ENCODE assay signal across 16 cellular contexts in genomic region chr15:41692049-41692448, GRCh38. TPM values are rescaled to one million over a fixed set of nuclear protein-coding genes. Genes with fewer than 3 reads are reported as not detected.
A peak's percentile ranks its signal among the peaks of the same experiment; 100 is the strongest.
DNase-seq lines count a peak whose midpoint lies in the region; ATAC-seq, FAIRE-seq and TF ChIP-seq lines count a peak whose summit lies in the region.
"Had no signal": no experiment of that assay in that cellular context is flagged by ENCODE, and none has a peak within 500 bp of the region (broad histone marks: within the 10 kb centered on the region; RNA-seq: fewer than 3 reads in every experiment).

No MANE protein-coding gene starts in this region.

- no peak for FAIRE-seq in H1 (lab: Jason Lieb, UNC)

- H3K27me3 Mint-ChIP-seq in T-cell, result no peaks in the 10 kb centered on the region
- H3K27me3 Mint-ChIP-seq in stimulated activated naive B cell treated with anti-CD40 and anti-IgM and Interleukin-4, amounts not matched to agents 10 μg/mL and 1 μg/mL and 100 μg/mL, for 72 hours, result no peaks in the 10 kb centered on the region
- H3K27me3 Mint-ChIP-seq in Calu3 (ENCODE audit: unreplicated experiment), result no peaks in the 10 kb centered on the region

- intact Hi-C loops in Right ventricle myocardium superior (cut with DNase I), result no loop called here
- intact Hi-C loops in left cardiac atrium (cut with DNase I), result no loop called here
- intact Hi-C loops in Calu3 (cut with micrococcal nuclease; ENCODE audit: unreplicated experiment), result no loop called here

- no peak overlapping the region for H3K14ac ChIP-seq in H1 (ENCODE audit: insufficient read length)

- no peak for TF ChIP-seq CTCF in H1 (IDR thresholded peaks at IDR 0.05; ENCODE audit: control extremely low read depth in 1 of 3, insufficient read depth in 1 of 3, low read depth in 1 of 3, low read length in 3 of 3)
- no peak for TF ChIP-seq CTCF in Calu3 (IDR thresholded peaks at IDR 0.05; ENCODE audit: unreplicated experiment)

- H3K4me1 ChIP-seq in H1 (replicated peaks in 1 of 4; ENCODE audit: control insufficient read depth in 3 of 4, insufficient read depth in 4 of 4, low read length in 3 of 4), result no peaks in the 10 kb centered on the region

- H3K27ac Mint-ChIP-seq in T-cell, result peak overlapping the region; percentile 59 to 79
- H3K27ac Mint-ChIP-seq in stimulated activated naive B cell treated with anti-CD40 and anti-IgM and Interleukin-4, amounts not matched to agents 10 μg/mL and 1 μg/mL and 100 μg/mL, for 72 hours, result peak overlapping the region; percentile 77
- H3K27ac Mint-ChIP-seq in Calu3 (ENCODE audit: unreplicated experiment), result no peak overlapping the region

- H2AK5ac ChIP-seq in H1 (ENCODE audit: low read depth, low read length), result no peak overlapping the region

- no peak overlapping the region for H2BK20ac ChIP-seq in H1 (ENCODE audit: low read length)

- no peak overlapping the region for H3K9ac ChIP-seq in H1 (replicated peaks in 1 of 4; ENCODE audit: extremely low read depth in 1 of 4, low read depth in 3 of 4, low read length in 3 of 4)

- no peak overlapping the region for H2BK15ac ChIP-seq in H1 (ENCODE audit: low read length)

- peak; percentile 74 for ATAC-seq in Right ventricle myocardium superior (ENCODE audit: poor library complexity)
- ATAC-seq in left cardiac atrium, result no peak
- ATAC-seq in T-cell (replicated peaks in 1 of 4), result no peak
- ATAC-seq in stimulated activated naive B cell treated with anti-CD40 and anti-IgM and Interleukin-4, amounts not matched to agents 10 μg/mL and 1 μg/mL and 100 μg/mL, for 72 hours (replicated peaks), result no peak
- ATAC-seq in GM18505 (IDR thresholded peaks at IDR 0.05; ENCODE audit: unreplicated experiment), result no peak

- no peak overlapping the region for H3K4ac ChIP-seq in H1 (replicated peaks; ENCODE audit: insufficient read length, low read depth, low read length)

- no peak overlapping the region for H2AFZ ChIP-seq in H1 (ENCODE audit: low read length)

- no peak for TF ChIP-seq EP300 in H1 (IDR thresholded peaks at IDR 0.05; ENCODE audit: borderline replicate concordance in 1 of 2, low read depth in 2 of 2, low read length in 2 of 2)

- H3K79me2 ChIP-seq in H1 (ENCODE audit: control insufficient read depth in 1 of 2, insufficient read depth in 2 of 2, low read length in 2 of 2), result peaks cover 3 to 86% of the 10 kb centered on the region in 2 experiments; a peak in 2 of 4 replicates

- no peaks in the 10 kb centered on the region for H3K9me3 Mint-ChIP-seq in T-cell
- no peaks in the 10 kb centered on the region for H3K9me3 Mint-ChIP-seq in stimulated activated naive B cell treated with anti-CD40 and anti-IgM and Interleukin-4, amounts not matched to agents 10 μg/mL and 1 μg/mL and 100 μg/mL, for 72 hours
- H3K9me3 Mint-ChIP-seq in Calu3 (ENCODE audit: low read depth, unreplicated experiment), result no peaks in the 10 kb centered on the region

- H3K9me3 ChIP-seq in H1 (ENCODE audit: insufficient read depth in 2 of 2, low read depth in 1 of 2, low read length in 1 of 2), result no peaks in the 10 kb centered on the region
- H3K9me3 ChIP-seq: stomach had no signal

- H4K91ac ChIP-seq in H1 (replicated peaks; ENCODE audit: insufficient read length, low read length), result no peak overlapping the region

- TF ChIP-seq RAD21 in H1 (IDR thresholded peaks at IDR 0.05 in 1 of 2, conservative IDR thresholded peaks at IDR 0.05 in 1 of 2; ENCODE audit: low read depth in 2 of 2, low read length in 2 of 2), result no peak

- H3K4me3 ChIP-seq in H1 (ENCODE audit: extremely low read depth in 1 of 4, insufficient read depth in 2 of 4, low read depth in 3 of 4, low read length in 4 of 4), result no peak overlapping the region
- H3K4me3 ChIP-seq: stomach had no signal

- 0 out of 2 replicates have a peak, but pooled peaks cover 2% of the 10 kb centered on the region for H3K23me2 ChIP-seq in H1 (ENCODE audit: low read depth, low read length)

- no peaks in the 10 kb centered on the region for H3K27me3 ChIP-seq in H1 (replicated peaks in 1 of 4; ENCODE audit: control insufficient read depth in 3 of 4, extremely low read depth in 1 of 4, insufficient read depth in 3 of 4, low read length in 3 of 4)
- H3K27me3 ChIP-seq: stomach had no signal

- no peak overlapping the region for H3K4me2 ChIP-seq in H1 (ENCODE audit: insufficient read depth in 1 of 2, low read depth in 2 of 2, low read length in 2 of 2)

- peak overlapping the region in 1 of 3 donors; percentile 20 for H3K4me3 Mint-ChIP-seq in T-cell
- H3K4me3 Mint-ChIP-seq in stimulated activated naive B cell treated with anti-CD40 and anti-IgM and Interleukin-4, amounts not matched to agents 10 μg/mL and 1 μg/mL and 100 μg/mL, for 72 hours, result peak overlapping the region in 1 of 2 donors; percentile 39
- no peak overlapping the region for H3K4me3 Mint-ChIP-seq in Calu3 (ENCODE audit: low read depth, unreplicated experiment)

- H3K18ac ChIP-seq in H1 (ENCODE audit: extremely low read depth, low read length), result no peak overlapping the region

- POLR2A ChIA-PET in T-cell (lab: Charles Lee), result interaction anchor here in 1 of 2 donors (0.6 kb wide), 1 partner anchor 139 kb away, joined by 12 read pairs; no protein-coding TSS in a partner anchor
- POLR2A ChIA-PET in H1 (lab: Charles Lee; ENCODE audit: partially characterized antibody), result no interaction called here

- TF ChIP-seq POLR2A in H1 (IDR thresholded peaks at IDR 0.05; ENCODE audit: control extremely low read depth in 1 of 2, low read depth in 2 of 2, low read length in 2 of 2) (no peak), GM18505 (IDR thresholded peaks at IDR 0.05; ENCODE audit: borderline replicate concordance, extremely low read depth, insufficient read depth, insufficient read length) (no peak)

- H3K56ac ChIP-seq in H1 (replicated peaks; ENCODE audit: insufficient read length, low read depth, low read length), result no peak overlapping the region

- H4K5ac ChIP-seq in H1 (ENCODE audit: insufficient read length, low read depth, low read length), result no peak overlapping the region

- no peak for DNase-seq in Right ventricle myocardium superior
- DNase-seq in left cardiac atrium, result no peak
- no peak for DNase-seq in T-cell
- no peak for DNase-seq in H1 (ENCODE audit: low read depth in 1 of 2, low spot score in 2 of 2)
- no peak for DNase-seq in stimulated activated naive B cell treated with anti-CD40 and anti-IgM and Interleukin-4, amounts not matched to agents 10 μg/mL and 1 μg/mL and 100 μg/mL, for 72 hours
- DNase-seq in NCI-H510A (lab: John Stamatoyannopoulos, UW), result no peak
- no peak for DNase-seq in Calu3
- DNase-seq: activated effector memory CD4-positive, alpha-beta T cell treated with anti-CD3 and anti-CD28 coated beads, Interleukin-2, amount 50 U/mL, for 16 hours; C1 segment of cervical spinal cord; NCI-H1105 treated with DMSO at 0.1 percent for 48 hours; NCI-H526 treated with DMSO at 0.1 percent for 48 hours; SHP77 treated with DMSO at 0.1 percent for 48 hours; stimulated activated CD4-positive, alpha-beta T cell treated with anti-CD3 and anti-CD28 coated beads, Interleukin-4, amount 100 ng/mL, for 24 hours; stomach had no signal

- peaks cover 5% of the 10 kb centered on the region; the same call in 1 of the 2 replicates for H3K79me1 ChIP-seq in H1 (ENCODE audit: low read depth, low read length)

- H3K4me1 Mint-ChIP-seq in T-cell (peaks cover 80 to 87% (median 81%) of the 10 kb centered on the region in 3 donors), Calu3 (ENCODE audit: low read depth, unreplicated experiment) (peaks cover 8% of the 10 kb centered on the region)
- peaks cover 33 to 73% of the 10 kb centered on the region in 2 donors for H3K4me1 Mint-ChIP-seq in stimulated activated naive B cell treated with anti-CD40 and anti-IgM and Interleukin-4, amounts not matched to agents 10 μg/mL and 1 μg/mL and 100 μg/mL, for 72 hours

- peaks cover 0 to 2% of the 10 kb centered on the region in 2 experiments for H4K20me1 ChIP-seq in H1 (replicated peaks in 1 of 2; ENCODE audit: control insufficient read depth in 1 of 2, insufficient read depth in 2 of 2, low read length in 2 of 2)

- no peak overlapping the region for H2BK5ac ChIP-seq in H1 (ENCODE audit: low read depth, low read length)

- H3K36me3 Mint-ChIP-seq in T-cell (peaks cover 6% of the 10 kb centered on the region), Calu3 (ENCODE audit: insufficient read depth, unreplicated experiment) (no peaks in the 10 kb centered on the region)
- H3K36me3 Mint-ChIP-seq in stimulated activated naive B cell treated with anti-CD40 and anti-IgM and Interleukin-4, amounts not matched to agents 10 μg/mL and 1 μg/mL and 100 μg/mL, for 72 hours, result peaks cover 1 to 4% of the 10 kb centered on the region in 2 donors

- no peak overlapping the region for H4K8ac ChIP-seq in H1 (ENCODE audit: extremely low read depth, insufficient read depth, low read length)

- 94% methylated on average over 4 of the region's 4 CpGs; no CpG with 5 or more reads in 1 of the 2 experiments for WGBS in H1 (ENCODE audit: extremely low coverage in 1 of 2, insufficient coverage in 1 of 2, insufficient read length in 1 of 2, insufficient replicate concordance in 2 of 2, low coverage in 1 of 2, low lambda C conversion rate in 2 of 2, missing lambda C conversion rate in 1 of 2), 2 experiments

- peaks cover 0 to 5% (median 4%) of the 10 kb centered on the region in 4 experiments; a peak in 4 of 8 replicates for H3K36me3 ChIP-seq in H1 (ENCODE audit: control insufficient read depth in 2 of 4, insufficient read depth in 4 of 4, low read length in 3 of 4)

- CTCF ChIA-PET in T-cell (lab: Charles Lee), result interaction anchor here in 1 of 2 donors (0.6 kb wide), 1 partner anchor 58 kb away, joined by 3 read pairs; no protein-coding TSS in a partner anchor
- CTCF ChIA-PET in H1 (lab: Charles Lee; ENCODE audit: partially characterized antibody), result interaction anchor here (1.1 kb wide), 1 partner anchor 111 kb away, joined by 3 read pairs; no protein-coding TSS in a partner anchor
- CTCF ChIA-PET in Calu3 (lab: Charles Lee), result no interaction called here

- H3K27ac ChIP-seq in H1 (ENCODE audit: low read depth, low read length), result no peak overlapping the region
- H3K27ac ChIP-seq: stomach, VCaP had no signal

- BruUV-seq in Calu3 (replicated peaks; lab: Mats Ljungman, UMichigan), result no TSS peak

- 0 out of 2 replicates have a peak overlapping the region, but pooled peaks have one; percentile 50 for H2BK12ac ChIP-seq in H1 (ENCODE audit: low read depth, low read length)

- H3K23ac ChIP-seq in H1 (ENCODE audit: insufficient read length), result no peak overlapping the region

- no peak overlapping the region for H2BK120ac ChIP-seq in H1 (replicated peaks; ENCODE audit: low read depth, low read length)

RNA-seq across cellular contexts. Expression of gene MGA, which starts 31.8 kb away (rescaled TPM):
- total RNA-seq in Right ventricle myocardium superior, result 25.0 TPM
- 10 to 100 TPM; 31.6 to 32.0 TPM for total RNA-seq in left cardiac atrium
- total RNA-seq in T-cell, result 10 to 100 TPM; 49.7 to 58.7 (median 54.7) TPM
- 53.2 and 55.7 TPM in 2 replicates for total RNA-seq in H1 (2021; fragmentation: NEBNext Ultra II Directional; extraction: Animal tissue kit (Norgen Biotek cat#: 25700))
- polyA plus RNA-seq in H1 (2011; rRNA removed), result 6.1 and 7.6 TPM in 2 replicates
- polyA plus RNA-seq in H1 (2011; cell fraction: cytosol; rRNA removed), result 7.7 TPM
- 16.5 TPM for polyA plus RNA-seq in H1 (2011; cell fraction: nucleus; rRNA removed)
- 10.3 to 15.0 TPM (median 13.9 TPM) in 4 replicates for polyA plus RNA-seq in H1 (2012, experiment 1 of 2)
- 0.62 TPM for polyA plus RNA-seq in H1 (2012, experiment 2 of 2)
- polyA plus RNA-seq in H1 (2013, experiment 1 of 2), result 16.7 TPM
- polyA plus RNA-seq in H1 (2013, experiment 2 of 2), result 16.0 TPM
- polyA minus RNA-seq in H1 (2011; rRNA and poly(A)+ RNA removed), result 64.5 and 104 TPM in 2 replicates
- 31.6 TPM for polyA minus RNA-seq in H1 (2011; cell fraction: cytosol; rRNA and poly(A)+ RNA removed)
- 81.4 TPM for polyA minus RNA-seq in H1 (2011; cell fraction: nucleus; rRNA and poly(A)+ RNA removed)
- 26.4 and 29.4 TPM in 2 replicates for total RNA-seq in Calu3 (2022)
